In genomic region chr2:118529931-118530330, GRCh38 we compare ENCODE assay signal across 25 cellular contexts.
DNase-seq lines count a peak whose midpoint lies in the region; ATAC-seq and TF ChIP-seq lines count a peak whose summit lies in the region.
"Had no signal": no experiment of that assay in that cellular context is flagged by ENCODE, and none has a peak within 500 bp of the region (broad histone marks: within the 10 kb centered on the region; RNA-seq: fewer than 3 reads in every experiment).

No MANE protein-coding gene starts in this region.

- H3K36me3 ChIP-seq in HUES6 (ENCODE audit: control insufficient read depth, insufficient read depth, low read length) (no peaks in the 10 kb centered on the region), iPS DF 6.9 (ENCODE audit: control insufficient read depth, insufficient read depth, low read length) (no peaks in the 10 kb centered on the region)
- H3K36me3 ChIP-seq: gastroesophageal sphincter, Peyer's patch, tibial artery had no signal

- H3K4me1 ChIP-seq in HUES6 (ENCODE audit: control insufficient read depth, insufficient read depth, low read length) (peaks cover 23% of the 10 kb centered on the region), iPS DF 6.9 (ENCODE audit: control insufficient read depth, insufficient read depth, low read length) (peaks cover 1% of the 10 kb centered on the region; the same call in 1 of the 2 replicates)
- H3K4me1 ChIP-seq: gastroesophageal sphincter, Peyer's patch, tibial artery had no signal

- no peaks in the 10 kb centered on the region for H3K9me3 ChIP-seq in HUES6 (ENCODE audit: control insufficient read depth, insufficient read depth, low read depth, low read length)
- no peaks in the 10 kb centered on the region for H3K9me3 ChIP-seq in iPS DF 6.9 (ENCODE audit: control insufficient read depth, insufficient read depth, low read length)
- H3K9me3 ChIP-seq: gastroesophageal sphincter, Peyer's patch, tibial artery had no signal

- peak overlapping the region; percentile 67 for H3K27ac Mint-ChIP-seq in WTC11
- H3K27ac Mint-ChIP-seq: activated naive CD8-positive, alpha-beta T cell; IgD-negative memory B cell; progenitor cell of endocrine pancreas; T-helper 2 cell treated with Interferon-gamma antibody and Interleukin-4, amounts not matched to agents 5 μg/mL and 100 μg/mL, for 36 hours had no signal

- H3K36me3 Mint-ChIP-seq in WTC11, result peaks cover 2% of the 10 kb centered on the region; the same call in 1 of the 2 replicates
- H3K36me3 Mint-ChIP-seq: activated naive CD8-positive, alpha-beta T cell; IgD-negative memory B cell had no signal

- no CpG with 5 or more reads among the region's 4 CpGs for WGBS in iPS DF 6.9 (ENCODE audit: insufficient coverage, insufficient read length)

- TF ChIP-seq CTCF in WTC11 (IDR thresholded peaks at IDR 0.05), result no peak

- peaks cover 42% of the 10 kb centered on the region for H3K4me1 Mint-ChIP-seq in WTC11

- H3K27me3 ChIP-seq in HUES6 (ENCODE audit: control insufficient read depth, insufficient read depth, low read length), result peaks cover 7% of the 10 kb centered on the region; the same call in 1 of the 2 replicates
- H3K27me3 ChIP-seq in iPS DF 6.9 (ENCODE audit: control insufficient read depth, insufficient read depth, low read length), result no peaks in the 10 kb centered on the region; the same call in 1 of the 2 replicates
- H3K27me3 ChIP-seq: gastroesophageal sphincter, Peyer's patch, tibial artery had no signal

- H3K4me3 ChIP-seq in HUES6 (ENCODE audit: low read depth, low read length) (peak overlapping the region; percentile 5; the same call in 1 of the 2 replicates), iPS DF 6.9 (ENCODE audit: low read length) (no peak overlapping the region)
- H3K4me3 ChIP-seq: gastroesophageal sphincter, hepatocyte, Peyer's patch, tibial artery had no signal

- peak; percentile 93 for ATAC-seq in WTC11
- ATAC-seq in HG02623 (IDR thresholded peaks at IDR 0.05; ENCODE audit: unreplicated experiment), result no peak
- ATAC-seq: gastroesophageal sphincter, left ventricle myocardium superior, sciatic nerve had no signal

- H3K9me3 Mint-ChIP-seq in WTC11, result peaks cover 15% of the 10 kb centered on the region
- H3K9me3 Mint-ChIP-seq: T-helper 2 cell treated with Interferon-gamma antibody and Interleukin-4, amounts not matched to agents 5 μg/mL and 100 μg/mL, for 36 hours had no signal

- CTCF ChIA-PET in WTC11 (lab: Charles Lee), result interaction anchor here (1.2 to 1.8 kb wide), 2 partner anchors 10 to 326 kb away, joined by 3 to 4 read pairs; no protein-coding TSS in a partner anchor

- POLR2A ChIA-PET in WTC11 (lab: Charles Lee), result no interaction called here

- DNase-seq in WTC11 (ENCODE audit: low spot score), result no peak
- peak; percentile 66 for DNase-seq in iPS DF 6.9 (ENCODE audit: low read depth, low spot score)
- peak; percentile 16 for DNase-seq in retina
- DNase-seq in substantia nigra (lab: John Stamatoyannopoulos, UW), result no peak
- DNase-seq in activated T-cell treated with anti-CD3 and anti-CD28 coated beads, Interleukin-2, amount 50 U/mL, for 48 hours, result no peak
- DNase-seq: activated CD8-positive, alpha-beta memory T cell treated with anti-CD3 and anti-CD28 coated beads for 24 hours; activated effector memory CD4-positive, alpha-beta T cell treated with Interleukin-2 at 50 U/mL for 16 hours; activated T-cell treated with anti-CD3 and anti-CD28 coated beads for 4 hours; C1 segment of cervical spinal cord; left ventricle myocardium superior; NCI-H1092; NCI-H2029 treated with DMSO at 0.1 percent for 48 hours; NCI-H524 treated with DMSO at 0.1 percent for 48 hours; Peyer's patch; stimulated activated CD4-positive, alpha-beta T cell treated with anti-CD3 and anti-CD28 coated beads, Interleukin-2, amount 100 ng/mL, for 48 hours; tibial artery had no signal

- H3K27ac ChIP-seq in HUES6 (ENCODE audit: low read depth, low read length) (no peak overlapping the region), iPS DF 6.9 (ENCODE audit: low read length) (no peak overlapping the region), substantia nigra (ENCODE audit: low read depth, low read length, poor library complexity, severe bottlenecking) (no peak overlapping the region)
- H3K27ac ChIP-seq: gastroesophageal sphincter, hepatocyte, Peyer's patch, tibial artery had no signal

- H3K9ac ChIP-seq in HUES6 (ENCODE audit: low read length), result no peak overlapping the region

- H3K27me3 Mint-ChIP-seq in WTC11 (ENCODE audit: low read depth), result peaks cover 13% of the 10 kb centered on the region
- H3K27me3 Mint-ChIP-seq: IgD-negative memory B cell had no signal

- peak overlapping the region; percentile 30 for H3K4me3 Mint-ChIP-seq in WTC11
- H3K4me3 Mint-ChIP-seq: activated naive CD8-positive, alpha-beta T cell; IgD-negative memory B cell; T-helper 2 cell treated with Interferon-gamma antibody and Interleukin-4, amounts not matched to agents 5 μg/mL and 100 μg/mL, for 36 hours had no signal

TF ChIP-seq in WTC11, 78 proteins besides CTCF, POLR2A, EP300 and RAD21:
- TF ChIP-seq ETV6 (CRISPR knock-in tag; IDR thresholded peaks at IDR 0.05) (no peak), SOX15 (CRISPR knock-in tag; IDR thresholded peaks at IDR 0.05) (no peak), ZNF219 (CRISPR knock-in tag; IDR thresholded peaks at IDR 0.05; ENCODE audit: borderline replicate concordance) (no peak), FOXK1 (CRISPR knock-in tag; IDR thresholded peaks at IDR 0.05) (peak; percentile 83), TEAD1 (CRISPR knock-in tag; IDR thresholded peaks at IDR 0.05) (peak; percentile 33; the same call in 1 of the 2 replicates), ZBTB43 (CRISPR knock-in tag; IDR thresholded peaks at IDR 0.05) (no peak), PRRX2 (CRISPR knock-in tag; IDR thresholded peaks at IDR 0.05) (no peak), USF2 (CRISPR knock-in tag; IDR thresholded peaks at IDR 0.05) (peak; percentile 79), RORB (CRISPR knock-in tag; IDR thresholded peaks at IDR 0.05) (no peak), AR (CRISPR knock-in tag; IDR thresholded peaks at IDR 0.05) (no peak), USF1 (CRISPR knock-in tag; IDR thresholded peaks at IDR 0.05) (peak; percentile 55; the same call in 1 of the 2 replicates), OVOL2 (CRISPR knock-in tag; IDR thresholded peaks at IDR 0.05; ENCODE audit: borderline replicate concordance) (no peak), GTF2I (CRISPR knock-in tag; conservative IDR thresholded peaks at IDR 0.05) (no peak)

Comparison
In these comparisons a context has a peak if more than half of its experiments do, and no peak if none do; other contexts are left out.
1. DNase-seq: peak in iPS DF 6.9 (single experiment) and retina (single experiment); none in WTC11 (single experiment), substantia nigra (0 of 49) and activated T-cell treated with anti-CD3 and anti-CD28 coated beads, Interleukin-2, amount 50 U/mL, for 48 hours (0 of 2).